ENCODE assay signal across 17 cellular contexts in genomic region chr3:126014252-126014651, GRCh38. TPM values are rescaled to one million over a fixed set of nuclear protein-coding genes. Genes with fewer than 3 reads are reported as not detected.
DNase-seq lines count a peak whose midpoint lies in the region; ATAC-seq, FAIRE-seq and TF ChIP-seq lines count a peak whose summit lies in the region.
"Had no signal": no experiment of that assay in that cellular context is flagged by ENCODE, and none has a peak within 500 bp of the region (broad histone marks: within the 10 kb centered on the region; RNA-seq: fewer than 3 reads in every experiment).

No MANE protein-coding gene starts in this region.

- TF ChIP-seq RAD21 in H1 (IDR thresholded peaks at IDR 0.05 in 1 of 2, conservative IDR thresholded peaks at IDR 0.05 in 1 of 2; ENCODE audit: low read depth in 2 of 2, low read length in 2 of 2) = no peak

- H3K79me1 ChIP-seq in H1 (ENCODE audit: low read depth, low read length) = no peaks in the 10 kb centered on the region

- H4K8ac ChIP-seq in H1 (ENCODE audit: extremely low read depth, insufficient read depth, low read length) = no peak overlapping the region

- no peak for TF ChIP-seq EP300 in H1 (IDR thresholded peaks at IDR 0.05; ENCODE audit: borderline replicate concordance in 1 of 2, low read depth in 2 of 2, low read length in 2 of 2)

- H2BK20ac ChIP-seq in H1 (ENCODE audit: low read length) = no peak overlapping the region

- peak overlapping the region; percentile 90; the same call in 1 of the 2 replicates for H3K18ac ChIP-seq in H1 (ENCODE audit: extremely low read depth, low read length)

- H2BK5ac ChIP-seq in H1 (ENCODE audit: low read depth, low read length) = no peak overlapping the region

- H3K27ac Mint-ChIP-seq in HFFc6 (no peak overlapping the region; the same call in 1 of the 2 replicates), neural crest cell (ENCODE audit: unreplicated experiment) (peak overlapping the region; percentile 78)

- ATAC-seq in GM21528 (IDR thresholded peaks at IDR 0.05; ENCODE audit: low FRiP score, unreplicated experiment) = no peak
- ATAC-seq: HCT116, lower lobe of right lung had no signal

- TF ChIP-seq CTCF in HFFc6 (IDR thresholded peaks at IDR 0.05) (no peak), H1 (IDR thresholded peaks at IDR 0.05; ENCODE audit: control extremely low read depth in 1 of 3, insufficient read depth in 1 of 3, low read depth in 1 of 3, low read length in 3 of 3) (no peak), neural crest cell (conservative IDR thresholded peaks at IDR 0.05) (no peak)

- H3K27me3 Mint-ChIP-seq in HFFc6 (ENCODE audit: insufficient read depth) = peaks cover 2% of the 10 kb centered on the region; the same call in 1 of the 2 replicates
- no peaks in the 10 kb centered on the region for H3K27me3 Mint-ChIP-seq in neural crest cell (ENCODE audit: low read depth)

- H3K4me1 ChIP-seq in H1 (replicated peaks in 1 of 4; ENCODE audit: control insufficient read depth in 3 of 4, insufficient read depth in 4 of 4, low read length in 3 of 4) = peaks cover 2 to 9% (median 5%) of the 10 kb centered on the region in 4 experiments; a peak in 5 of 7 replicates
- H3K4me1 ChIP-seq: lower lobe of right lung had no signal

- H3K36me3 ChIP-seq in H1 (ENCODE audit: control insufficient read depth in 2 of 4, insufficient read depth in 4 of 4, low read length in 3 of 4) = no peaks in the 10 kb centered on the region; a peak in 1 of 8 replicates
- H3K36me3 ChIP-seq: ovary, SJSA1 had no signal

- H3K4me1 Mint-ChIP-seq in HFFc6 (ENCODE audit: low read depth) = peaks cover 37% of the 10 kb centered on the region
- H3K4me1 Mint-ChIP-seq in neural crest cell = peaks cover 15% of the 10 kb centered on the region

- no peaks in the 10 kb centered on the region for H3K79me2 ChIP-seq in H1 (ENCODE audit: control insufficient read depth in 1 of 2, insufficient read depth in 2 of 2, low read length in 2 of 2)

- no peaks in the 10 kb centered on the region; the same call in 1 of the 2 replicates for H3K23me2 ChIP-seq in H1 (ENCODE audit: low read depth, low read length)

- no peak overlapping the region for H2AFZ ChIP-seq in H1 (ENCODE audit: low read length)

- peak; percentile 56 for DNase-seq in AG08396 (ENCODE audit: low spot score)
- DNase-seq in HFFc6 = peak; percentile 72
- no peak for DNase-seq in H1 (ENCODE audit: low read depth in 1 of 2, low spot score in 2 of 2)
- no peak for DNase-seq in neural crest cell (ENCODE audit: low read depth, low spot score)
- no peak for DNase-seq in activated gamma-delta T cell (lab: John Stamatoyannopoulos, UW)
- no peak for DNase-seq in NCI-H2029 (lab: John Stamatoyannopoulos, UW)
- no peak for DNase-seq in NCI-H748 treated with DMSO at 0.1 percent for 48 hours (lab: John Stamatoyannopoulos, UW)
- DNase-seq: AML-193, DMS79, dorsolateral prefrontal cortex, lower lobe of right lung, ovary had no signal

- peak overlapping the region; percentile 38 for H2BK120ac ChIP-seq in H1 (replicated peaks; ENCODE audit: low read depth, low read length)

- POLR2A ChIA-PET in H1 (lab: Charles Lee; ENCODE audit: partially characterized antibody) = no interaction called here

- peak overlapping the region; percentile 65 for H3K4ac ChIP-seq in H1 (replicated peaks; ENCODE audit: insufficient read length, low read depth, low read length)

- no peak for FAIRE-seq in H1 (lab: Jason Lieb, UNC)

- no peak overlapping the region for H3K56ac ChIP-seq in H1 (replicated peaks; ENCODE audit: insufficient read length, low read depth, low read length)

- H3K36me3 Mint-ChIP-seq in HFFc6 (ENCODE audit: low read depth) (peaks cover 9% of the 10 kb centered on the region), neural crest cell (ENCODE audit: low read depth) (peaks cover 21% of the 10 kb centered on the region)

- H3K4me3 ChIP-seq in H1 (ENCODE audit: extremely low read depth in 1 of 4, insufficient read depth in 2 of 4, low read depth in 3 of 4, low read length in 4 of 4) = no peak overlapping the region
- H3K4me3 ChIP-seq: dorsolateral prefrontal cortex, lower lobe of right lung, ovary, SJSA1, tibial nerve had no signal

- no peaks in the 10 kb centered on the region for H3K27me3 ChIP-seq in H1 (replicated peaks in 1 of 4; ENCODE audit: control insufficient read depth in 3 of 4, extremely low read depth in 1 of 4, insufficient read depth in 3 of 4, low read length in 3 of 4)
- H3K27me3 ChIP-seq: dorsolateral prefrontal cortex, ovary, SJSA1, tibial nerve had no signal

- H2BK12ac ChIP-seq in H1 (ENCODE audit: low read depth, low read length) = 0 out of 2 replicates have a peak overlapping the region, but pooled peaks have one; percentile 19

- H2BK15ac ChIP-seq in H1 (ENCODE audit: low read length) = no peak overlapping the region

- no peaks in the 10 kb centered on the region for H3K9me3 ChIP-seq in H1 (ENCODE audit: insufficient read depth in 2 of 2, low read depth in 1 of 2, low read length in 1 of 2)
- H3K9me3 ChIP-seq: lower lobe of right lung, ovary, SJSA1, tibial nerve had no signal

- H4K91ac ChIP-seq in H1 (replicated peaks; ENCODE audit: insufficient read length, low read length) = peak overlapping the region; percentile 75

- H3K9me3 Mint-ChIP-seq in HFFc6 (no peaks in the 10 kb centered on the region), neural crest cell (no peaks in the 10 kb centered on the region)

- no peak overlapping the region for H3K23ac ChIP-seq in H1 (ENCODE audit: insufficient read length)

- H4K5ac ChIP-seq in H1 (ENCODE audit: insufficient read length, low read depth, low read length) = no peak overlapping the region

- H3K14ac ChIP-seq in H1 (ENCODE audit: insufficient read length) = no peak overlapping the region

- no peak overlapping the region for H3K4me2 ChIP-seq in H1 (ENCODE audit: insufficient read depth in 1 of 2, low read depth in 2 of 2, low read length in 2 of 2)

- no peak for TF ChIP-seq POLR2A in H1 (IDR thresholded peaks at IDR 0.05; ENCODE audit: control extremely low read depth in 1 of 2, low read depth in 2 of 2, low read length in 2 of 2)

- H3K4me3 Mint-ChIP-seq in HFFc6 (no peak overlapping the region), neural crest cell (no peak overlapping the region)

- no peaks in the 10 kb centered on the region for H4K20me1 ChIP-seq in H1 (replicated peaks in 1 of 2; ENCODE audit: control insufficient read depth in 1 of 2, insufficient read depth in 2 of 2, low read length in 2 of 2)

- H3K9ac ChIP-seq in H1 (replicated peaks in 1 of 4; ENCODE audit: extremely low read depth in 1 of 4, low read depth in 3 of 4, low read length in 3 of 4) = no peak overlapping the region

- no peak overlapping the region for H2AK5ac ChIP-seq in H1 (ENCODE audit: low read depth, low read length)

- no peak overlapping the region for H3K27ac ChIP-seq in H1 (ENCODE audit: low read depth, low read length)
- H3K27ac ChIP-seq: lower lobe of right lung, ovary, SJSA1, VCaP had no signal

- 78% methylated on average over 4 of the region's 4 CpGs; no CpG with 5 or more reads in 1 of the 2 experiments for WGBS in H1 (ENCODE audit: extremely low coverage in 1 of 2, insufficient coverage in 1 of 2, insufficient read length in 1 of 2, insufficient replicate concordance in 2 of 2, low coverage in 1 of 2, low lambda C conversion rate in 2 of 2, missing lambda C conversion rate in 1 of 2), 2 experiments

- CTCF ChIA-PET in H1 (lab: Charles Lee; ENCODE audit: partially characterized antibody) = interaction anchor here (1.1 to 1.5 kb wide), 3 partner anchors 9 to 416 kb away, joined by 3 to 7 read pairs (median 4); no protein-coding TSS in a partner anchor

TF ChIP-seq in H1, 55 proteins besides CTCF, POLR2A, EP300 and RAD21:
- TF ChIP-seq YY1 (IDR thresholded peaks at IDR 0.05; ENCODE audit: low read depth, low read length) (no peak), KDM4A (IDR thresholded peaks at IDR 0.05; ENCODE audit: low read depth, low read length, severe bottlenecking) (no peak), ATF3 (IDR thresholded peaks at IDR 0.05; ENCODE audit: insufficient read depth, low read depth, low read length) (no peak), GABPA (IDR thresholded peaks at IDR 0.05; ENCODE audit: borderline replicate concordance, insufficient read depth, low read length) (no peak), BRCA1 (IDR thresholded peaks at IDR 0.05; ENCODE audit: low read depth, low read length) (no peak), EGR1 (IDR thresholded peaks at IDR 0.05; ENCODE audit: borderline replicate concordance, low read depth, low read length) (no peak)
TF ChIP-seq in H1: peak in this region for 0.

RNA-seq across cellular contexts. Expression of gene ROPN1B, which starts 45.3 kb away (rescaled TPM):
- not detected for total RNA-seq in HFFc6 (2021; fragmentation: NEBNext Ultra II Directional; extraction: Animal tissue kit (Norgen Biotek cat#: 25700))
- 0.36 TPM in 1 of 2 replicates, not detected in the other for total RNA-seq in H1 (2021; fragmentation: NEBNext Ultra II Directional; extraction: Animal tissue kit (Norgen Biotek cat#: 25700))
- polyA plus RNA-seq in H1 (2011; rRNA removed) = 0.09 and 0.30 TPM in 2 replicates
- 0.45 TPM for polyA plus RNA-seq in H1 (2011; cell fraction: cytosol; rRNA removed)
- polyA plus RNA-seq in H1 (2011; cell fraction: nucleus; rRNA removed) = 0.37 TPM
- polyA plus RNA-seq in H1 (2012, experiment 1 of 2) = 0.28 to 0.60 TPM in 2 of 4 replicates, not detected in the others
- polyA plus RNA-seq in H1 (2012, experiment 2 of 2) = not detected
- polyA plus RNA-seq in H1 (2013, experiment 1 of 2) = 0.12 TPM
- 0.09 TPM for polyA plus RNA-seq in H1 (2013, experiment 2 of 2)
- polyA minus RNA-seq in H1 (2011; rRNA and poly(A)+ RNA removed) = not detected in 2 replicates
- not detected for polyA minus RNA-seq in H1 (2011; cell fraction: cytosol; rRNA and poly(A)+ RNA removed)
- polyA minus RNA-seq in H1 (2011; cell fraction: nucleus; rRNA and poly(A)+ RNA removed) = not detected
- 2.0 and 2.5 TPM in 2 replicates for total RNA-seq in neural crest cell
- total RNA-seq: SJSA1 had no signal
- polyA plus RNA-seq: ovary had no signal

Comparison
In these comparisons a context has a peak if more than half of its experiments do, and no peak if none do; other contexts are left out.
1. DNase-seq: peak in AG08396 (single experiment) and HFFc6 (single experiment); none in H1 (0 of 2), neural crest cell (single experiment), activated gamma-delta T cell (single experiment), NCI-H2029 (single experiment) and NCI-H748 treated with DMSO at 0.1 percent for 48 hours (single experiment).